11 cellular contexts compared by ENCODE assay signal in genomic region chr10:230758-231157, GRCh38.
DNase-seq lines count a peak whose midpoint lies in the region; TF ChIP-seq lines count a peak whose summit lies in the region.
"Had no signal": no experiment of that assay in that cellular context is flagged by ENCODE, and none has a peak within 500 bp of the region (broad histone marks: within the 10 kb centered on the region; RNA-seq: fewer than 3 reads in every experiment).

No MANE protein-coding gene starts in this region.

- H3K9me3 ChIP-seq in neural progenitor cell (ENCODE audit: low read depth) (no peaks in the 10 kb centered on the region), Peyer's patch (no peaks in the 10 kb centered on the region)
- no peaks in the 10 kb centered on the region for H3K9me3 ChIP-seq in CD8-positive, alpha-beta memory T cell (ENCODE audit: low read length)
- H3K9me3 ChIP-seq: pancreas had no signal

- POLR2A ChIA-PET in CD8-positive, alpha-beta memory T cell (lab: Charles Lee), result no interaction called here

- DNase-seq in DMS53 (lab: John Stamatoyannopoulos, UW) (peak; percentile 65), DMS53 treated with DMSO at 0.1 percent for 48 hours (lab: John Stamatoyannopoulos, UW; ENCODE audit: unreplicated experiment) (no peak), LNCaP clone FGC (ENCODE audit: low read depth) (no peak), choroid plexus epithelial cell (ENCODE audit: low read depth) (peak; percentile 9), neural progenitor cell (ENCODE audit: low spot score) (peak; percentile 19), Peyer's patch (no peak)
- DNase-seq in stimulated activated CD4-positive, alpha-beta T cell treated with anti-CD3 and anti-CD28 coated beads, Interleukin-1b, Interleukin-23, amount 100 ng/mL, for 48 hours, result no peak
- no peak for DNase-seq in CD8-positive, alpha-beta memory T cell
- DNase-seq: head of caudate nucleus, pancreas had no signal

- CTCF ChIA-PET in CD8-positive, alpha-beta memory T cell (lab: Charles Lee), result interaction anchor here (1.6 kb wide), 1 partner anchor 10 kb away, joined by 5 read pairs; no protein-coding TSS in a partner anchor

- TF ChIP-seq CTCF in LNCaP clone FGC (IDR thresholded peaks at IDR 0.05; ENCODE audit: control insufficient read depth, extremely low read depth, insufficient read depth), result 0 out of 2 replicates have a peak, but pooled peaks have one; percentile 5
- peak; percentile 48 for TF ChIP-seq CTCF in choroid plexus epithelial cell (conservative IDR thresholded peaks at IDR 0.05; ENCODE audit: low read depth, low read length)
- peak; percentile 62 for TF ChIP-seq CTCF in neural progenitor cell (IDR thresholded peaks at IDR 0.05)
- TF ChIP-seq CTCF in Peyer's patch (IDR thresholded peaks at IDR 0.05), result peak in 3 of 6 experiments; percentile 3 to 21 (median 11)

- H3K79me2 ChIP-seq in neural progenitor cell (ENCODE audit: low read depth), result no peaks in the 10 kb centered on the region

- H4K20me1 ChIP-seq in neural progenitor cell (ENCODE audit: low read depth), result peaks cover 4% of the 10 kb centered on the region

- H3K27ac ChIP-seq in neural progenitor cell (no peak overlapping the region), Peyer's patch (no peak overlapping the region)
- no peak overlapping the region for H3K27ac ChIP-seq in CD8-positive, alpha-beta memory T cell (ENCODE audit: low read depth, low read length)
- H3K27ac ChIP-seq: pancreas had no signal

- peaks cover 5% of the 10 kb centered on the region for H3K4me1 Mint-ChIP-seq in neural progenitor cell
- H3K4me1 Mint-ChIP-seq in CD8-positive, alpha-beta memory T cell, result peaks cover 18 to 52% (median 30%) of the 10 kb centered on the region in 3 donors

- H3F3A ChIP-seq in neural progenitor cell (ENCODE audit: low read depth), result no peaks in the 10 kb centered on the region

- H3K4me3 Mint-ChIP-seq in neural progenitor cell, result no peak overlapping the region
- H3K4me3 Mint-ChIP-seq in CD8-positive, alpha-beta memory T cell, result no peak overlapping the region
- H3K4me3 Mint-ChIP-seq: activated naive CD4-positive, alpha-beta T cell treated with anti-CD3 and anti-CD28 coated beads, Interleukin-2, amount 50 U/mL, for 24 hours had no signal

- H3K4me1 ChIP-seq in neural progenitor cell, result no peaks in the 10 kb centered on the region
- no peaks in the 10 kb centered on the region for H3K4me1 ChIP-seq in Peyer's patch
- H3K4me1 ChIP-seq in CD8-positive, alpha-beta memory T cell (ENCODE audit: insufficient read depth, low read length), result no peaks in the 10 kb centered on the region
- H3K4me1 ChIP-seq: pancreas had no signal

- no peak overlapping the region for H3K4me2 ChIP-seq in neural progenitor cell

- TF ChIP-seq POLR2A in Peyer's patch (IDR thresholded peaks at IDR 0.05), result no peak

- H3K27ac Mint-ChIP-seq in neural progenitor cell, result no peak overlapping the region
- H3K27ac Mint-ChIP-seq in CD8-positive, alpha-beta memory T cell, result no peak overlapping the region
- H3K27ac Mint-ChIP-seq: activated naive CD4-positive, alpha-beta T cell treated with anti-CD3 and anti-CD28 coated beads, Interleukin-2, amount 50 U/mL, for 24 hours had no signal

- no peaks in the 10 kb centered on the region for H3K9me3 Mint-ChIP-seq in neural progenitor cell
- H3K9me3 Mint-ChIP-seq in CD8-positive, alpha-beta memory T cell, result no peaks in the 10 kb centered on the region
- H3K9me3 Mint-ChIP-seq: activated naive CD4-positive, alpha-beta T cell treated with anti-CD3 and anti-CD28 coated beads, Interleukin-2, amount 50 U/mL, for 24 hours had no signal

- H2AFZ ChIP-seq in neural progenitor cell (replicated peaks), result no peak overlapping the region

- H3K4me3 ChIP-seq in LNCaP clone FGC (ENCODE audit: low read depth, low read length), result no peak overlapping the region
- H3K4me3 ChIP-seq in choroid plexus epithelial cell (ENCODE audit: low read depth, low read length), result no peak overlapping the region
- no peak overlapping the region for H3K4me3 ChIP-seq in neural progenitor cell
- H3K4me3 ChIP-seq in Peyer's patch, result no peak overlapping the region
- H3K4me3 ChIP-seq in CD8-positive, alpha-beta memory T cell (ENCODE audit: low read length), result no peak overlapping the region
- H3K4me3 ChIP-seq: pancreas had no signal

- no peak overlapping the region for H3K9ac ChIP-seq in neural progenitor cell

- no peaks in the 10 kb centered on the region for H3K27me3 Mint-ChIP-seq in neural progenitor cell (ENCODE audit: insufficient read depth, low read depth)
- no peaks in the 10 kb centered on the region for H3K27me3 Mint-ChIP-seq in CD8-positive, alpha-beta memory T cell
- H3K27me3 Mint-ChIP-seq: activated naive CD4-positive, alpha-beta T cell treated with anti-CD3 and anti-CD28 coated beads, Interleukin-2, amount 50 U/mL, for 24 hours had no signal

- H3K27me3 ChIP-seq in neural progenitor cell (no peaks in the 10 kb centered on the region), Peyer's patch (no peaks in the 10 kb centered on the region)
- no peaks in the 10 kb centered on the region for H3K27me3 ChIP-seq in CD8-positive, alpha-beta memory T cell (ENCODE audit: insufficient read depth, low read length, poor library complexity, severe bottlenecking)
- H3K27me3 ChIP-seq: pancreas had no signal

- H3K36me3 Mint-ChIP-seq in neural progenitor cell, result peaks cover 6% of the 10 kb centered on the region
- peaks cover 0 to 36% (median 5%) of the 10 kb centered on the region in 3 donors for H3K36me3 Mint-ChIP-seq in CD8-positive, alpha-beta memory T cell
- H3K36me3 Mint-ChIP-seq: activated naive CD4-positive, alpha-beta T cell treated with anti-CD3 and anti-CD28 coated beads, Interleukin-2, amount 50 U/mL, for 24 hours had no signal

- H3K36me3 ChIP-seq in neural progenitor cell, result no peaks in the 10 kb centered on the region
- no peaks in the 10 kb centered on the region for H3K36me3 ChIP-seq in Peyer's patch
- peaks cover 4% of the 10 kb centered on the region for H3K36me3 ChIP-seq in CD8-positive, alpha-beta memory T cell (ENCODE audit: insufficient read depth, low read length)
- H3K36me3 ChIP-seq: pancreas had no signal

Comparison
In these comparisons a context has a peak if more than half of its experiments do, and no peak if none do; other contexts are left out.
1. DNase-seq: peak in DMS53 (single experiment), choroid plexus epithelial cell (single experiment) and neural progenitor cell (single experiment); none in DMS53 treated with DMSO at 0.1 percent for 48 hours (single experiment), LNCaP clone FGC (single experiment), stimulated activated CD4-positive, alpha-beta T cell treated with anti-CD3 and anti-CD28 coated beads, Interleukin-1b, Interleukin-23, amount 100 ng/mL, for 48 hours (single experiment), Peyer's patch (0 of 3) and CD8-positive, alpha-beta memory T cell (0 of 5).